In the genomic region with DNA sequence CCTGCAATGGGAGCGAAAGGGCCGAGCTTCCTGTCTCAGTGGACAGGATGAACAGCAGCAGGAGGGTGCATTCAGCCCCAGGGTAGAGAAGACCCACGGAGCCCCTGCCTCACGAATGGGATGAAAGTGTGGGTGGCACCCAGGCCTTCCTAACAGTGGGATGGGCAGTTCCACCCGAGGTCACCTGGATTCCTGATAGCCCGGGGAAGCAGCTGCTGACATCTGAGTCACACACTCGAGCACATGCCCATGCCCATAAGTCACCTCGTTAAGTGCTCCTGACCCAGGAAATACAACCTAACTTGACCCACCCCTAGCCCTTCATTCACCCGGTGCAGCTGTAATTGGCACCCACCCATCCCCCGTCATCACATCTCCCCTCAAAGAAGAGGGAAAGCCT, we compare ENCODE assay signal across 16 cellular contexts.
"Had no signal": no experiment of that assay in that cellular context is flagged by ENCODE, and none has a peak within 500 bp of the region (broad histone marks: within the 10 kb centered on the region; RNA-seq: fewer than 3 reads in every experiment).

No MANE protein-coding gene starts in this region.

- H3K27me3 ChIP-seq: right lobe of liver had no signal

- H3K27ac ChIP-seq: gastrocnemius medialis, psoas muscle, right lobe of liver, tibial nerve had no signal

- DNase-seq: activated CD4-positive, CD25-positive, alpha-beta regulatory T cell treated with anti-CD3 and anti-CD28 coated beads, Interleukin-2, amount 50 U/mL, for 72 hours; activated naive CD4-positive, alpha-beta T cell treated with anti-CD3 and anti-CD28 coated beads, Interleukin-2, amount 10 ng/mL, durations not matched to agents 7 days and 5 days; activated T-cell treated with anti-CD3 and anti-CD28 coated beads for 4 hours; effector memory CD4-positive, alpha-beta T cell; gastrocnemius medialis; left colon; psoas muscle; right lobe of liver; substantia nigra; T-helper 1 cell; T1000 had no signal

- H3K9me3 ChIP-seq: gastrocnemius medialis, right lobe of liver had no signal

- FAIRE-seq: astrocyte, bronchial epithelial cell, islet of Langerhans had no signal

- H3K4me1 ChIP-seq: gastrocnemius medialis, psoas muscle, right lobe of liver, tibial nerve had no signal

- ATAC-seq: gastrocnemius medialis; left colon; psoas muscle; right lobe of liver; stimulated activated effector memory CD8-positive, alpha-beta T cell treated with anti-CD3 and anti-CD28 coated beads, Interleukin-12 subunit alpha, Interleukin-12 subunit beta, amount 100 ng/mL, for 72 hours had no signal

- H3K36me3 ChIP-seq: gastrocnemius medialis, right lobe of liver, tibial nerve had no signal

- H3K4me3 ChIP-seq: gastrocnemius medialis, psoas muscle, right lobe of liver, tibial nerve had no signal
